9 cellular contexts compared by ENCODE assay signal in the genomic region with DNA sequence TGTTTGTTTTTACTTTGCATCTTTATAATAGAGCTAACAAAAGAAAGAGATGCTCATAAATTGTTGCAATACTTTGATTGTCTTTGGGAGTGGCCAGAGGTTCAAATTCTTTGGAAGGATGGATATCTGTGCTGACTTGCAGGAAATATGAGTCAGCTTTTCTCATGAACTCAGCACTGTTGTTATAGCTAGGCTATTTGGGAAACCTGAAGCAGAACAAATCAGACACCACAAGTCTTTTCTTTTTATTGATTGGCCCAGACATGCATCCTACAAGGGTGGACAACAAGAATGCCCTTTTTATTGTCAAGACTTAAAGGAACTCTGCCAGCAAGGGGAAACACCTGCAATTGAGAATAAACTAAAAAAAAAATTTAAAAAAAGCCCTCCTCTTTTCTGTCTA. TPM values are rescaled to one million over a fixed set of nuclear protein-coding genes. Genes with fewer than 3 reads are reported as not detected.
A peak's percentile ranks its signal among the peaks of the same experiment; 100 is the strongest.
DNase-seq lines count a peak whose midpoint lies in the region; ATAC-seq, FAIRE-seq and TF ChIP-seq lines count a peak whose summit lies in the region.
"Had no signal": no experiment of that assay in that cellular context is flagged by ENCODE, and none has a peak within 500 bp of the region (broad histone marks: within the 10 kb centered on the region; RNA-seq: fewer than 3 reads in every experiment).

No MANE protein-coding gene starts in this region.

- H3K9ac ChIP-seq in endothelial cell of umbilical vein (replicated peaks; ENCODE audit: extremely low read depth, insufficient read depth, low read length), result no peak overlapping the region

- peak overlapping the region; percentile 68 for H3K27ac ChIP-seq in endothelial cell of umbilical vein (ENCODE audit: insufficient read depth, low read depth, low read length)
- H3K27ac ChIP-seq: right lobe of liver had no signal

- TF ChIP-seq CTCF in endothelial cell of umbilical vein (IDR thresholded peaks at IDR 0.05; ENCODE audit: extremely low read depth in 1 of 2, insufficient read depth in 1 of 2, low read depth in 1 of 2, low read length in 2 of 2), result no peak
- no peak for TF ChIP-seq CTCF in GM13976 (IDR thresholded peaks at IDR 0.05; ENCODE audit: borderline replicate concordance, control extremely low read depth, extremely low read depth, insufficient read depth, missing control alignments)

- CTCF ChIA-PET in endothelial cell of umbilical vein (lab: Charles Lee), result interaction anchor here (0.8 to 2.6 kb wide), 7 partner anchors 19 to 200 kb away, joined by 3 to 5 read pairs (median 4); no protein-coding TSS in a partner anchor

- no peak overlapping the region for H3K4me3 ChIP-seq in endothelial cell of umbilical vein (replicated peaks in 1 of 3; ENCODE audit: insufficient read depth in 1 of 3, low read depth in 1 of 3, low read length in 3 of 3)
- no peak overlapping the region for H3K4me3 ChIP-seq in skeletal muscle cell (ENCODE audit: low read depth, low read length)
- H3K4me3 ChIP-seq: right lobe of liver had no signal

- peak overlapping the region; percentile 7 for H3K27ac Mint-ChIP-seq in T-helper 1 cell treated with Interleukin-12 subunit alpha and Interleukin-12 subunit beta and Interleukin-4 antibody, amounts not matched to agents 30 μg/mL and 1 μg/mL, for 36 hours

- peaks cover under 1% of the 10 kb centered on the region for H3K79me2 ChIP-seq in endothelial cell of umbilical vein (ENCODE audit: control insufficient read depth, insufficient read depth, low read length)

- H3K4me2 ChIP-seq in endothelial cell of umbilical vein (ENCODE audit: insufficient read depth, low read length), result peak overlapping the region; percentile 82

- no peaks in the 10 kb centered on the region for H3K9me3 Mint-ChIP-seq in T-helper 1 cell treated with Interleukin-12 subunit alpha and Interleukin-12 subunit beta and Interleukin-4 antibody, amounts not matched to agents 30 μg/mL and 1 μg/mL, for 36 hours

- H3K4me3 Mint-ChIP-seq in T-helper 1 cell treated with Interleukin-12 subunit alpha and Interleukin-12 subunit beta and Interleukin-4 antibody, amounts not matched to agents 30 μg/mL and 1 μg/mL, for 36 hours, result peak overlapping the region; percentile 36

- in situ Hi-C loops in GM13976 (cut with MboI; ENCODE audit: low sequenced_read_pairs, unreplicated experiment), result no loop called here

- no peak for TF ChIP-seq POLR2A in endothelial cell of umbilical vein (IDR thresholded peaks at IDR 0.05; ENCODE audit: low read depth, low read length)

- POLR2A ChIA-PET in endothelial cell of umbilical vein (lab: Charles Lee), result interaction anchor here (0.9 to 1.2 kb wide), 2 partner anchors 28 to 36 kb away, joined by 3 to 5 read pairs; no protein-coding TSS in a partner anchor

- H3K9me3 ChIP-seq in endothelial cell of umbilical vein (replicated peaks; ENCODE audit: control insufficient read depth, insufficient read depth, low read length), result no peaks in the 10 kb centered on the region
- H3K9me3 ChIP-seq: right lobe of liver had no signal

- H3K9me1 ChIP-seq in endothelial cell of umbilical vein (replicated peaks; ENCODE audit: control insufficient read depth, extremely low read depth, insufficient read depth, low read length), result no peaks in the 10 kb centered on the region

- ATAC-seq in GM18909 (IDR thresholded peaks at IDR 0.05; ENCODE audit: poor library complexity, unreplicated experiment), result no peak

- H3K4me1 ChIP-seq in endothelial cell of umbilical vein (ENCODE audit: control insufficient read depth, extremely low read depth, insufficient read depth, low read length), result peaks cover 20% of the 10 kb centered on the region

- peak overlapping the region; percentile 47 for H2AFZ ChIP-seq in endothelial cell of umbilical vein (ENCODE audit: low read depth, low read length)

- H3K27me3 ChIP-seq in endothelial cell of umbilical vein (ENCODE audit: control insufficient read depth in 2 of 2, insufficient read depth in 2 of 2, low read length in 2 of 2), result no peaks in the 10 kb centered on the region
- H3K27me3 ChIP-seq: right lobe of liver had no signal

- no peaks in the 10 kb centered on the region for H3K27me3 Mint-ChIP-seq in T-helper 1 cell treated with Interleukin-12 subunit alpha and Interleukin-12 subunit beta and Interleukin-4 antibody, amounts not matched to agents 30 μg/mL and 1 μg/mL, for 36 hours (ENCODE audit: low read depth)

- FAIRE-seq in endothelial cell of umbilical vein (lab: Jason Lieb, UNC), result peak; percentile 97

- H3K4me1 Mint-ChIP-seq in T-helper 1 cell treated with Interleukin-12 subunit alpha and Interleukin-12 subunit beta and Interleukin-4 antibody, amounts not matched to agents 30 μg/mL and 1 μg/mL, for 36 hours (ENCODE audit: low read depth), result peaks cover 45% of the 10 kb centered on the region

- dilution Hi-C loops in endothelial cell of umbilical vein (cut with MboI; ENCODE audit: extremely low pct_ligation_motif_present, low sequenced_read_pairs), result no loop called here

- BruUV-seq in endothelial cell of umbilical vein (replicated peaks; lab: Mats Ljungman, UMichigan), result no TSS peak

- H3K36me3 Mint-ChIP-seq in T-helper 1 cell treated with Interleukin-12 subunit alpha and Interleukin-12 subunit beta and Interleukin-4 antibody, amounts not matched to agents 30 μg/mL and 1 μg/mL, for 36 hours (ENCODE audit: low read depth), result peaks cover 2% of the 10 kb centered on the region

- H4K20me1 ChIP-seq in endothelial cell of umbilical vein (replicated peaks; ENCODE audit: control insufficient read depth, extremely low read depth, insufficient read depth, low read length), result no peaks in the 10 kb centered on the region

- DNase-seq in T-helper 1 cell (no peak), RKO (ENCODE audit: low spot score) (peak; percentile 74), endothelial cell of umbilical vein (ENCODE audit: low read depth, low spot score) (peak; percentile 92), skeletal muscle cell (ENCODE audit: low read depth) (peak; percentile 42), GM13976 (ENCODE audit: low spot score) (no peak), cerebellar cortex (ENCODE audit: low spot score) (no peak)
- DNase-seq: right lobe of liver had no signal

- intact Hi-C loops in endothelial cell of umbilical vein (cut with micrococcal nuclease), result loop anchor here (2.0 kb wide), 1 partner anchor 22 kb away; no protein-coding TSS in a partner anchor

- H3K36me3 ChIP-seq in endothelial cell of umbilical vein (ENCODE audit: control insufficient read depth in 2 of 2, extremely low read depth in 1 of 2, insufficient read depth in 2 of 2, low read length in 2 of 2), result no peaks in the 10 kb centered on the region
- H3K36me3 ChIP-seq: right lobe of liver had no signal

TF ChIP-seq in endothelial cell of umbilical vein, 7 proteins besides CTCF, POLR2A, EP300 and RAD21:
- TF ChIP-seq FOS (IDR thresholded peaks at IDR 0.05; ENCODE audit: borderline replicate concordance, insufficient read depth, low read length), result peak; percentile 87
- peak; percentile 77 for TF ChIP-seq JUN (IDR thresholded peaks at IDR 0.05; ENCODE audit: borderline replicate concordance, insufficient read depth, insufficient read length, low read depth)
- TF ChIP-seq, protein P1, sequence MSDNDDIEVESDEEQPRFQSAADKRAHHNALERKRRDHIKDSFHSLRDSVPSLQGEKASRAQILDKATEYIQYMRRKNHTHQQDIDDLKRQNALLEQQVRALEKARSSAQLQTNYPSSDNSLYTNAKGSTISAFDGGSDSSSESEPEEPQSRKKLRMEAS (IDR thresholded peaks at IDR 0.05; ENCODE audit: insufficient read depth, insufficient read length), result no peak
- TF ChIP-seq GATA2 (IDR thresholded peaks at IDR 0.05; ENCODE audit: insufficient read depth, insufficient read length, low read depth, low read length), result no peak
- peak; percentile 48 for TF ChIP-seq POLR2AphosphoS5 (IDR thresholded peaks at IDR 0.05; ENCODE audit: insufficient read depth, low read depth, low read length)
- TF ChIP-seq MYC (IDR thresholded peaks at IDR 0.05; ENCODE audit: low read depth, low read length), result no peak
- no peak for TF ChIP-seq EZH2 (IDR thresholded peaks at IDR 0.05; ENCODE audit: borderline replicate concordance, low read depth, low read length, severe bottlenecking)

RNA-seq across cellular contexts. Expression of a gene that starts 4.5 kb away (rescaled TPM):
- total RNA-seq in endothelial cell of umbilical vein, result 22.2 and 25.2 TPM in 2 replicates
- 4.7 and 5.7 TPM in 2 replicates for polyA plus RNA-seq in endothelial cell of umbilical vein
- 5.7 and 6.2 TPM in 2 replicates for polyA plus RNA-seq in endothelial cell of umbilical vein (2011; cell fraction: cytosol; rRNA removed)
- polyA plus RNA-seq in endothelial cell of umbilical vein (2011; cell fraction: nucleus; rRNA removed), result 16.9 and 18.2 TPM in 2 replicates
- polyA plus RNA-seq in endothelial cell of umbilical vein (2012), result 12.7 and 15.3 TPM in 2 replicates
- 39.9 and 47.8 TPM in 2 replicates for polyA minus RNA-seq in endothelial cell of umbilical vein
- polyA minus RNA-seq in endothelial cell of umbilical vein (2011; cell fraction: cytosol; rRNA and poly(A)+ RNA removed), result 16.8 TPM
- polyA minus RNA-seq in endothelial cell of umbilical vein (2011; cell fraction: nucleus; rRNA and poly(A)+ RNA removed), result 84.6 and 116 TPM in 2 replicates

Comparison
In these comparisons a context has a peak if more than half of its experiments do, and no peak if none do; other contexts are left out.
1. DNase-seq: peak in RKO (single experiment), endothelial cell of umbilical vein (single experiment) and skeletal muscle cell (single experiment); none in T-helper 1 cell (0 of 5), GM13976 (single experiment) and cerebellar cortex (single experiment).